Comparison of ENCODE assay signal across 31 cellular contexts in the genomic region with DNA sequence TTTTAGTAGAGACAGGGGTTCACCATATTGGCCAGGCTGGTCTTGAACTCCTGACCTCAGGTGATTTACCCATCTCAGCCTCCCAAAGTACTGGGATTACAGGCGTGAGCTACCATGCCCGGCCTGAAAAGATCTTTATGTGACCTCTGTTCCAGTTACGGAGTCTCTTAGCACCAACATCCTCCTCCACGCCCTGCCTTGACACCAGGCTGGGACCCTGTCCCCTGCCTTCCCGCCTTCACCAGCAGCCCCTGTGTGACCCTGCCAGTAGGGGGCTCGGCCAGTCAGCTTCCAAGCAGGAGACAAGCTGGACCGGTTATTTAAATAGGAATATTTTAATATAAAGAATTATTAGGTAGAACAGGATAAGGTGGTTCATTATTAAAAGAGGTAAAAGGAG. TPM values are rescaled to one million over a fixed set of nuclear protein-coding genes. Genes with fewer than 3 reads are reported as not detected.
"Had no signal": no experiment of that assay in that cellular context is flagged by ENCODE, and none has a peak within 500 bp of the region (broad histone marks: within the 10 kb centered on the region; RNA-seq: fewer than 3 reads in every experiment).

No MANE protein-coding gene starts in this region.

- H3K36me3 Mint-ChIP-seq: activated naive CD8-positive, alpha-beta T cell; immature natural killer cell; naive thymus-derived CD8-positive, alpha-beta T cell; stimulated activated effector memory CD8-positive, alpha-beta T cell treated with anti-CD3 and anti-CD28 coated beads, Interleukin-12 subunit alpha, Interleukin-12 subunit beta, amount 100 ng/mL, for 72 hours; WTC11 had no signal

- FAIRE-seq: endothelial cell of umbilical vein, small intestine had no signal

- H3K4me1 ChIP-seq: colonic mucosa, foreskin keratinocyte, heart left ventricle, sigmoid colon, uterus had no signal

- H3K27ac ChIP-seq: cardiac muscle cell, colonic mucosa, dorsolateral prefrontal cortex, foreskin keratinocyte, heart left ventricle, sigmoid colon, thoracic aorta, uterus had no signal

- H3K9me3 ChIP-seq: colonic mucosa, sigmoid colon, uterus had no signal

- H3K4me3 ChIP-seq: cardiac muscle cell, colonic mucosa, dorsolateral prefrontal cortex, heart left ventricle, sigmoid colon, thoracic aorta, uterus had no signal

- H3K9me3 Mint-ChIP-seq: activated CD4-positive, alpha-beta T cell treated with anti-CD3 and anti-CD28 coated beads, Interleukin-2, amount 10 ng/mL, durations not matched to agents 7 days and 5 days; activated T-cell treated with anti-CD3 and anti-CD28 coated beads, Interleukin-2, amount 50 U/mL, for 72 hours; immature natural killer cell; naive thymus-derived CD8-positive, alpha-beta T cell; neural crest cell; stimulated activated effector memory CD8-positive, alpha-beta T cell treated with anti-CD3 and anti-CD28 coated beads, Interleukin-12 subunit alpha, Interleukin-12 subunit beta, amount 100 ng/mL, for 72 hours; stimulated activated naive CD8-positive, alpha-beta T cell treated with anti-CD3 and anti-CD28 coated beads, Interleukin-15, Interleukin-2, amounts not matched to agents 100 ng/mL and 50 ng/mL, for 24 hours; WTC11 had no signal

- H3K4me1 Mint-ChIP-seq: activated CD4-positive, alpha-beta T cell treated with anti-CD3 and anti-CD28 coated beads, Interleukin-2, amount 10 ng/mL, durations not matched to agents 7 days and 5 days; immature natural killer cell; stimulated activated effector memory CD8-positive, alpha-beta T cell treated with anti-CD3 and anti-CD28 coated beads, Interleukin-12 subunit alpha, Interleukin-12 subunit beta, amount 100 ng/mL, for 72 hours had no signal

- H3K36me3 ChIP-seq: cardiac muscle cell, colonic mucosa, heart left ventricle, sigmoid colon, thoracic aorta, uterus had no signal

- H3K27me3 Mint-ChIP-seq: activated naive CD8-positive, alpha-beta T cell had no signal

- H3K27ac Mint-ChIP-seq: activated CD4-positive, alpha-beta T cell treated with anti-CD3 and anti-CD28 coated beads, Interleukin-2, amount 10 ng/mL, durations not matched to agents 7 days and 5 days; activated naive CD8-positive, alpha-beta T cell; activated T-cell treated with anti-CD3 and anti-CD28 coated beads, Interleukin-2, amount 50 U/mL, for 72 hours; immature natural killer cell; stimulated activated effector memory CD8-positive, alpha-beta T cell treated with anti-CD3 and anti-CD28 coated beads, Interleukin-12 subunit alpha, Interleukin-12 subunit beta, amount 100 ng/mL, for 72 hours; stimulated activated naive CD8-positive, alpha-beta T cell treated with anti-CD3 and anti-CD28 coated beads, Interleukin-15, Interleukin-2, amounts not matched to agents 100 ng/mL and 50 ng/mL, for 24 hours; WTC11 had no signal

- H3K27me3 ChIP-seq: cardiac muscle cell, colonic mucosa, dorsolateral prefrontal cortex, foreskin keratinocyte, sigmoid colon, uterus had no signal

- H3K4me3 Mint-ChIP-seq: activated CD4-positive, alpha-beta T cell treated with anti-CD3 and anti-CD28 coated beads, Interleukin-2, amount 10 ng/mL, durations not matched to agents 7 days and 5 days; activated naive CD8-positive, alpha-beta T cell; activated T-cell treated with anti-CD3 and anti-CD28 coated beads, Interleukin-2, amount 50 U/mL, for 72 hours; immature natural killer cell; naive thymus-derived CD8-positive, alpha-beta T cell; neural crest cell; stimulated activated effector memory CD8-positive, alpha-beta T cell treated with anti-CD3 and anti-CD28 coated beads, Interleukin-12 subunit alpha, Interleukin-12 subunit beta, amount 100 ng/mL, for 72 hours; stimulated activated naive CD8-positive, alpha-beta T cell treated with anti-CD3 and anti-CD28 coated beads, Interleukin-15, Interleukin-2, amounts not matched to agents 100 ng/mL and 50 ng/mL, for 24 hours; WTC11 had no signal

- DNase-seq: activated CD4-positive, alpha-beta T cell treated with anti-CD3 and anti-CD28 coated beads for 1 hour; activated CD4-positive, alpha-beta T cell treated with anti-CD3 and anti-CD28 coated beads, Interleukin-2, amount 10 ng/mL, durations not matched to agents 7 days and 5 days; activated naive CD4-positive, alpha-beta T cell; activated T-cell treated with anti-CD3 and anti-CD28 coated beads for 4 hours; activated T-cell treated with anti-CD3 and anti-CD28 coated beads, Interleukin-2, amount 50 U/mL, for 72 hours; anterior cingulate cortex; cerebellar nuclear complex; colonic mucosa; dorsolateral prefrontal cortex; effector memory CD4-positive, alpha-beta T cell; foreskin keratinocyte; heart left ventricle; hypothalamus; immature natural killer cell; naive thymus-derived CD8-positive, alpha-beta T cell; sigmoid colon; small intestine; stimulated activated CD4-positive, alpha-beta T cell treated with anti-CD3 and anti-CD28 coated beads, Interleukin-4, amount 100 ng/mL, for 24 hours; T-helper 2 cell; trophoblast cell; uterus had no signal

RNA-seq across cellular contexts. Expression of a gene that starts 54.2 kb away (rescaled TPM):
- total RNA-seq: activated CD4-positive, alpha-beta T cell treated with anti-CD3 and anti-CD28 coated beads, Interleukin-2, amount 10 ng/mL, durations not matched to agents 7 days and 5 days; activated T-cell treated with anti-CD3 and anti-CD28 coated beads, Interleukin-2, amount 50 U/mL, for 72 hours; cardiac muscle cell; endothelial cell of umbilical vein; foreskin keratinocyte; kidney epithelial cell; renal cortical epithelial cell; uterus had no signal
- polyA plus RNA-seq: cardiac muscle cell; endothelial cell of umbilical vein; foreskin keratinocyte; naive thymus-derived CD8-positive, alpha-beta T cell had no signal
